In the genomic region with DNA sequence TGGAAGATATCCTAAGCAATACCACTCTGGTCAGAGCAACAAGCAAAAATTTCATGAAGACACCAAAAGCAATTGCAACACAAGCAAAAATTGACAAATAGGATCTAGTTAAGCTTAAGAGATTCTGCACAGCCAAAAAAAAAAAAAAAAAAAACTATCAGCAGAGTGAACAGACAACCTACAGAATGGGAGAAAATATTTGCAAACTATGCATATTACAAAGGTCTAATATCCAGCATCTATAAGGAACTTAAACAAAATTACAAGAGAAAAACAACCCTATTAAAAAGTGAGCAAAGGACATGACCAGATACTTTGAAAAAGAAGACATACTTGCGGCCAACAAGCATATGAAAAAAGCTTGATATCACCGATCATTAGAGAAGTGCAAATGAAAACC, we compare ENCODE assay signal across 6 cellular contexts.
"Had no signal": no experiment of that assay in that cellular context is flagged by ENCODE, and none has a peak within 500 bp of the region (broad histone marks: within the 10 kb centered on the region; RNA-seq: fewer than 3 reads in every experiment).

No MANE protein-coding gene starts in this region.

- DNase-seq: IMR-90, KBM-7, KG1 had no signal

- H3K27ac ChIP-seq: HL-60, KMS-11 had no signal

- H3K9ac ChIP-seq: KMS-11 had no signal

- FAIRE-seq: HTR-8/SVneo had no signal

- H3K4me2 ChIP-seq: KMS-11 had no signal
